6 cellular contexts compared by ENCODE assay signal in genomic region chr12:6915023-6915788, GRCh38. TPM values are rescaled to one million over a fixed set of nuclear protein-coding genes. Genes with fewer than 3 reads are reported as not detected.
A peak's percentile ranks its signal among the peaks of the same experiment; 100 is the strongest.
DNase-seq lines count a peak whose midpoint lies in the region; ATAC-seq and TF ChIP-seq lines count a peak whose summit lies in the region.

No MANE protein-coding gene starts in this region.

- 17% methylated on average over 26 of the region's 26 CpGs for WGBS in esophagus muscularis mucosa

- H3K27ac Mint-ChIP-seq in Caco-2 (ENCODE audit: unreplicated experiment), result no peak overlapping the region
- peak overlapping the region; percentile 94 to 96 for H3K27ac Mint-ChIP-seq in stimulated activated naive CD8-positive, alpha-beta T cell treated with anti-CD3 and anti-CD28 coated beads, Interleukin-15, amount 100 ng/mL, for 72 hours

- TF ChIP-seq CTCF in Caco-2 (IDR thresholded peaks at IDR 0.05; ENCODE audit: insufficient read depth in 1 of 2, low read depth in 1 of 2, low read length in 1 of 2, severe bottlenecking in 1 of 2, unreplicated experiment in 1 of 2) (no peak), esophagus muscularis mucosa (IDR thresholded peaks at IDR 0.05) (no peak)

- peaks cover 9% of the 10 kb centered on the region for H3K4me1 Mint-ChIP-seq in Caco-2 (ENCODE audit: low read depth, unreplicated experiment)
- peaks cover 55% of the 10 kb centered on the region for H3K4me1 Mint-ChIP-seq in stimulated activated naive CD8-positive, alpha-beta T cell treated with anti-CD3 and anti-CD28 coated beads, Interleukin-15, amount 100 ng/mL, for 72 hours

- ATAC-seq in stimulated activated naive CD8-positive, alpha-beta T cell treated with anti-CD3 and anti-CD28 coated beads, Interleukin-15, amount 100 ng/mL, for 72 hours, result peak; percentile 10
- no peak for ATAC-seq in HG03159 (IDR thresholded peaks at IDR 0.05; ENCODE audit: unreplicated experiment)

- POLR2A ChIA-PET in Caco-2 (lab: Charles Lee), result interaction anchor here (1.3 kb wide), 1 partner anchor 24 kb away, joined by 4 read pairs; no protein-coding TSS in a partner anchor

- no peak for TF ChIP-seq EP300 in esophagus muscularis mucosa (IDR thresholded peaks at IDR 0.05)

- H3K9me3 Mint-ChIP-seq in Caco-2 (ENCODE audit: unreplicated experiment), result no peaks in the 10 kb centered on the region
- H3K9me3 Mint-ChIP-seq in stimulated activated naive CD8-positive, alpha-beta T cell treated with anti-CD3 and anti-CD28 coated beads, Interleukin-15, amount 100 ng/mL, for 72 hours, result no peaks in the 10 kb centered on the region

- no TSS peak for BruUV-seq in Caco-2 (replicated peaks; lab: Mats Ljungman, UMichigan)

- peak overlapping the region; percentile 87 to 90 (median 88) for H3K27ac ChIP-seq in esophagus muscularis mucosa (replicated peaks in 1 of 4)

- no peaks in the 10 kb centered on the region for H3K27me3 ChIP-seq in Caco-2 (replicated peaks; ENCODE audit: control insufficient read depth, insufficient read depth, low read length)
- H3K27me3 ChIP-seq in esophagus muscularis mucosa, result no peaks in the 10 kb centered on the region

- CTCF ChIA-PET in Caco-2 (lab: Charles Lee), result interaction anchor here (0.7 to 1.8 kb wide), 4 partner anchors 23 to 146 kb away, joined by 3 to 6 read pairs (median 4); partner anchors contain the start of genes C1S and TPI1

- peaks cover 7% of the 10 kb centered on the region for H3K36me3 Mint-ChIP-seq in Caco-2 (ENCODE audit: insufficient read depth, unreplicated experiment)

- H3K9me3 ChIP-seq in Caco-2 (no peaks in the 10 kb centered on the region), esophagus muscularis mucosa (no peaks in the 10 kb centered on the region)

- H3K4me1 ChIP-seq in Caco-2 (peaks cover 14% of the 10 kb centered on the region), esophagus muscularis mucosa (peaks cover 9 to 29% (median 24%) of the 10 kb centered on the region in 4 donors)

- no peak for TF ChIP-seq POLR2A in esophagus muscularis mucosa (IDR thresholded peaks at IDR 0.05; ENCODE audit: low read depth)

- no peaks in the 10 kb centered on the region for H3K27me3 Mint-ChIP-seq in Caco-2 (ENCODE audit: insufficient read depth, unreplicated experiment)
- H3K27me3 Mint-ChIP-seq in stimulated activated naive CD8-positive, alpha-beta T cell treated with anti-CD3 and anti-CD28 coated beads, Interleukin-15, amount 100 ng/mL, for 72 hours, result no peaks in the 10 kb centered on the region

- peak overlapping the region; percentile 96 for H3K4me3 Mint-ChIP-seq in Caco-2 (ENCODE audit: unreplicated experiment)
- H3K4me3 Mint-ChIP-seq in stimulated activated naive CD8-positive, alpha-beta T cell treated with anti-CD3 and anti-CD28 coated beads, Interleukin-15, amount 100 ng/mL, for 72 hours, result peak overlapping the region; percentile 94 to 97

- DNase-seq in Caco-2 (no peak), NCI-H2227 treated with DMSO at 0.1 percent for 48 hours (lab: John Stamatoyannopoulos, UW) (peak; percentile 47), esophagus muscularis mucosa (ENCODE audit: extremely low spot score) (no peak)
- DNase-seq in stimulated activated naive CD8-positive, alpha-beta T cell treated with anti-CD3 and anti-CD28 coated beads, Interleukin-15, amount 100 ng/mL, for 72 hours, result no peak
- no peak for DNase-seq in activated CD4-positive, CD25-positive, alpha-beta regulatory T cell (lab: John Stamatoyannopoulos, UW)

- H3K36me3 ChIP-seq in Caco-2 (ENCODE audit: control insufficient read depth, insufficient read depth, low read length), result peaks cover 1% of the 10 kb centered on the region
- H3K36me3 ChIP-seq in esophagus muscularis mucosa, result peaks cover 0 to 41% (median 19%) of the 10 kb centered on the region in 4 donors

- peak overlapping the region; percentile 69 for H3K4me3 ChIP-seq in Caco-2 (ENCODE audit: low read depth, low read length)
- peak overlapping the region; percentile 72 to 89 (median 82) for H3K4me3 ChIP-seq in esophagus muscularis mucosa

- intact Hi-C loops in Caco-2 (cut with micrococcal nuclease; ENCODE audit: unreplicated experiment) (no loop called here), esophagus muscularis mucosa (cut with DNase I) (no loop called here)

RNA-seq across cellular contexts. Expression of gene ENO2, which starts 0.8 kb away (rescaled TPM):
- total RNA-seq in Caco-2 (2022), result 23.2 and 25.3 TPM in 2 replicates
- total RNA-seq in esophagus muscularis mucosa, result 10 to 100 TPM; 28.7 to 49.7 (median 40.0) TPM

RNA-seq across cellular contexts. Expression of gene LRRC23, which starts 10.6 kb away (rescaled TPM):
- total RNA-seq in Caco-2 (2022), result 7.8 and 8.6 TPM in 2 replicates
- total RNA-seq in esophagus muscularis mucosa, result 10 to 100 TPM in 2 of 4 donors, 1 to 10 TPM in 2; 8.3 to 12.9 (median 11.0) TPM

RNA-seq across cellular contexts. Expression of gene ATN1, which starts 12.6 kb away (rescaled TPM):
- total RNA-seq in Caco-2 (2022) (126 TPM in 2 replicates), esophagus muscularis mucosa (100 to 1,000 TPM in 2 of 4 donors, 10 to 100 TPM in 2; 72.2 to 163 (median 92.4) TPM)

RNA-seq across cellular contexts. Expression of gene RNU7-1, which starts 28.4 kb away (rescaled TPM):
- total RNA-seq in Caco-2 (2022) (not detected in 2 replicates), esophagus muscularis mucosa (not detected)

RNA-seq across cellular contexts. Expression of gene C12orf57, which starts 28.6 kb away (rescaled TPM):
- 111 TPM in 2 replicates for total RNA-seq in Caco-2 (2022)
- total RNA-seq in esophagus muscularis mucosa, result 100 to 1,000 TPM; 307 to 437 (median 325) TPM
